Comparison of ENCODE assay signal across 8 cellular contexts in genomic region chr20:36604952-36605308, GRCh38. TPM values are rescaled to one million over a fixed set of nuclear protein-coding genes. Genes with fewer than 3 reads are reported as not detected.
A peak's percentile ranks its signal among the peaks of the same experiment; 100 is the strongest.
DNase-seq lines count a peak whose midpoint lies in the region; ATAC-seq, FAIRE-seq and TF ChIP-seq lines count a peak whose summit lies in the region.

No MANE protein-coding gene starts in this region.

- H2BK15ac ChIP-seq in mesenchymal stem cell (ENCODE audit: low read depth, poor library complexity, severe bottlenecking): no peak overlapping the region

- H3K27ac Mint-ChIP-seq in stimulated activated naive CD8-positive, alpha-beta T cell treated with anti-CD3 and anti-CD28 coated beads, Interleukin-15, amount 100 ng/mL, for 72 hours: peak overlapping the region; percentile 91 to 96

- H3K4me2 ChIP-seq in BLaER1 treated with 17β-estradiol and CSF1 and Interleukin-3, amounts not matched to agents 10 nM and 100 nM: peak overlapping the region; percentile 78 to 94 (median 88)
- H3K4me2 ChIP-seq in SK-N-SH: peak overlapping the region; percentile 85; the same call in 1 of the 2 replicates
- peak overlapping the region; percentile 61 for H3K4me2 ChIP-seq in mesenchymal stem cell (ENCODE audit: low read length, poor library complexity, severe bottlenecking)

- peaks cover 22 to 27% (median 26%) of the 10 kb centered on the region in 11 experiments for H3K36me3 ChIP-seq in BLaER1 treated with 17β-estradiol and CSF1 and Interleukin-3, amounts not matched to agents 10 nM and 100 nM
- H3K36me3 ChIP-seq in SK-N-SH (replicated peaks in 1 of 2; ENCODE audit: control insufficient read depth in 1 of 2, insufficient read depth in 2 of 2, low read length in 1 of 2) (peaks cover 10 to 21% of the 10 kb centered on the region in 2 experiments), bronchial epithelial cell (ENCODE audit: control insufficient read depth, insufficient read depth, low read length) (peaks cover 11% of the 10 kb centered on the region), mesenchymal stem cell (ENCODE audit: control insufficient read depth in 1 of 2, insufficient read depth in 2 of 2, low read depth in 1 of 2, low read length in 2 of 2) (peaks cover 23 to 25% of the 10 kb centered on the region in 2 experiments)

- no peak overlapping the region for H2AK5ac ChIP-seq in mesenchymal stem cell (ENCODE audit: low read length, severe bottlenecking)

- no peak overlapping the region for H3K23ac ChIP-seq in mesenchymal stem cell (ENCODE audit: low read length in 2 of 2)

- no peak overlapping the region for H3K14ac ChIP-seq in mesenchymal stem cell (ENCODE audit: low read length in 2 of 2)

- no peak for TF ChIP-seq EP300 in SK-N-SH (IDR thresholded peaks at IDR 0.05; ENCODE audit: borderline replicate concordance in 1 of 2, low read depth in 1 of 2, low read length in 1 of 2)

- TF ChIP-seq POLR2A in GM19193 (IDR thresholded peaks at IDR 0.05; ENCODE audit: extremely low read depth, insufficient read depth, insufficient read length): peak; percentile 66

- peak overlapping the region; percentile 93 to 97 for H3K4me3 Mint-ChIP-seq in stimulated activated naive CD8-positive, alpha-beta T cell treated with anti-CD3 and anti-CD28 coated beads, Interleukin-15, amount 100 ng/mL, for 72 hours

- peak overlapping the region; percentile 91 to 97 (median 94) for H3K9ac ChIP-seq in BLaER1 treated with 17β-estradiol and CSF1 and Interleukin-3, amounts not matched to agents 10 nM and 100 nM
- H3K9ac ChIP-seq in SK-N-SH (peak overlapping the region; percentile 57), mesenchymal stem cell (ENCODE audit: low read length) (peak overlapping the region; percentile 92)

- peaks cover 1% of the 10 kb centered on the region for H3K79me1 ChIP-seq in mesenchymal stem cell (replicated peaks; ENCODE audit: low read length, poor library complexity, severe bottlenecking)

- TF ChIP-seq RAD21 in SK-N-SH (IDR thresholded peaks at IDR 0.05; ENCODE audit: low read length): no peak

- H3K4me1 ChIP-seq in BLaER1 treated with 17β-estradiol and CSF1 and Interleukin-3, amounts not matched to agents 10 nM and 100 nM: peaks cover 47 to 60% (median 54%) of the 10 kb centered on the region in 10 experiments
- H3K4me1 ChIP-seq in SK-N-SH (ENCODE audit: control insufficient read depth in 1 of 2, insufficient read depth in 2 of 2, low read depth in 1 of 2, low read length in 1 of 2): peaks cover 4 to 12% of the 10 kb centered on the region in 2 experiments; a peak in 1 of 4 replicates
- H3K4me1 ChIP-seq in mesenchymal stem cell (ENCODE audit: control insufficient read depth, insufficient read depth, low read depth, low read length): peaks cover 9% of the 10 kb centered on the region

- peaks cover 16 to 41% (median 37%) of the 10 kb centered on the region in 11 experiments; a peak in 18 of 22 replicates for H4K20me1 ChIP-seq in BLaER1 treated with 17β-estradiol and CSF1 and Interleukin-3, amounts not matched to agents 10 nM and 100 nM
- peaks cover 18% of the 10 kb centered on the region; the same call in 1 of the 2 replicates for H4K20me1 ChIP-seq in SK-N-SH (ENCODE audit: insufficient read depth)

- H3K4ac ChIP-seq in mesenchymal stem cell (ENCODE audit: low read depth in 1 of 2, low read length in 2 of 2): peak overlapping the region; percentile 57 to 95

- peak overlapping the region; percentile 99 for H2AFZ ChIP-seq in SK-N-SH (ENCODE audit: low read depth)
- peak overlapping the region; percentile 33 for H2AFZ ChIP-seq in mesenchymal stem cell (ENCODE audit: low read depth, low read length)

- H3K4me1 Mint-ChIP-seq in stimulated activated naive CD8-positive, alpha-beta T cell treated with anti-CD3 and anti-CD28 coated beads, Interleukin-15, amount 100 ng/mL, for 72 hours: peaks cover 42% of the 10 kb centered on the region

- H3K79me2 ChIP-seq in SK-N-SH (ENCODE audit: insufficient read depth): peaks cover 38% of the 10 kb centered on the region

- CTCF ChIA-PET in SK-N-SH (lab: Yijun Ruan, JAX): interaction anchor here (0.6 to 3.9 kb wide), 28 partner anchors 8 to 1156 kb away, joined by 3 to 37 read pairs (median 4); partner anchors contain the start of genes DSN1, MYL9, NDRG3 and TGIF2

- peak; percentile 29 for ATAC-seq in HG03280 (IDR thresholded peaks at IDR 0.05; ENCODE audit: unreplicated experiment)
- peak; percentile 53 for ATAC-seq in stimulated activated naive CD8-positive, alpha-beta T cell treated with anti-CD3 and anti-CD28 coated beads, Interleukin-15, amount 100 ng/mL, for 72 hours

- no peaks in the 10 kb centered on the region for H3K9me3 ChIP-seq in BLaER1 treated with 17β-estradiol and CSF1 and Interleukin-3, amounts not matched to agents 10 nM and 100 nM (replicated peaks in 1 of 11)
- H3K9me3 ChIP-seq in SK-N-SH (no peaks in the 10 kb centered on the region), mesenchymal stem cell (ENCODE audit: control insufficient read depth, low read length) (no peaks in the 10 kb centered on the region)

- H3K27ac ChIP-seq in BLaER1 treated with 17β-estradiol and CSF1 and Interleukin-3, amounts not matched to agents 10 nM and 100 nM: peak overlapping the region; percentile 78 to 95 (median 91)
- H3K27ac ChIP-seq in SK-N-SH (ENCODE audit: low read depth in 2 of 2, low read length in 1 of 2) (peak overlapping the region; percentile 56 to 64), mesenchymal stem cell (ENCODE audit: low read length, poor library complexity, severe bottlenecking) (no peak overlapping the region)

- H2BK120ac ChIP-seq in mesenchymal stem cell (ENCODE audit: low read depth, low read length): no peak overlapping the region

- H3K9me2 ChIP-seq in SK-N-SH: no peaks in the 10 kb centered on the region

- TF ChIP-seq CTCF in SK-N-SH (IDR thresholded peaks at IDR 0.05): no peak
- no peak for TF ChIP-seq CTCF in bronchial epithelial cell (IDR thresholded peaks at IDR 0.05; ENCODE audit: insufficient read depth, low read length, severe bottlenecking)

- POLR2A ChIA-PET in SK-N-SH (lab: Yijun Ruan, JAX): interaction anchor here (0.7 to 1.4 kb wide), 4 partner anchors 29 to 150 kb away, joined by 3 to 6 read pairs (median 4); partner anchors contain the start of gene NDRG3

- 59% methylated on average over 7 of the region's 14 CpGs for WGBS in SK-N-SH (ENCODE audit: low lambda C conversion rate)
- WGBS in mesenchymal stem cell: 94% methylated on average over 12 of the region's 14 CpGs

- no peaks in the 10 kb centered on the region for H3K27me3 Mint-ChIP-seq in stimulated activated naive CD8-positive, alpha-beta T cell treated with anti-CD3 and anti-CD28 coated beads, Interleukin-15, amount 100 ng/mL, for 72 hours

- peak overlapping the region; percentile 55 to 63 for H3K18ac ChIP-seq in mesenchymal stem cell (ENCODE audit: low read depth in 1 of 2, low read length in 2 of 2)

- H4K8ac ChIP-seq in mesenchymal stem cell (ENCODE audit: low read length): peak overlapping the region; percentile 99

- no peak overlapping the region for H4K91ac ChIP-seq in mesenchymal stem cell (ENCODE audit: low read length)

- H3K9me3 Mint-ChIP-seq in stimulated activated naive CD8-positive, alpha-beta T cell treated with anti-CD3 and anti-CD28 coated beads, Interleukin-15, amount 100 ng/mL, for 72 hours: no peaks in the 10 kb centered on the region

- no peaks in the 10 kb centered on the region for H3K27me3 ChIP-seq in BLaER1 treated with 17β-estradiol and CSF1 and Interleukin-3, amounts not matched to agents 10 nM and 100 nM
- no peaks in the 10 kb centered on the region for H3K27me3 ChIP-seq in SK-N-SH (ENCODE audit: insufficient read depth)
- no peaks in the 10 kb centered on the region for H3K27me3 ChIP-seq in bronchial epithelial cell (ENCODE audit: control insufficient read depth, insufficient read depth, low read length)
- no peaks in the 10 kb centered on the region for H3K27me3 ChIP-seq in mesenchymal stem cell (ENCODE audit: control insufficient read depth in 1 of 2, insufficient read depth in 1 of 2, low read length in 2 of 2)

- no peak overlapping the region for H2BK5ac ChIP-seq in mesenchymal stem cell (ENCODE audit: low read depth, low read length, poor library complexity, severe bottlenecking)

- DNase-seq in SK-N-SH (peak; percentile 26), bronchial epithelial cell (ENCODE audit: low read depth) (no peak), mesenchymal stem cell (no peak), NCI-H2196 (lab: John Stamatoyannopoulos, UW; ENCODE audit: unreplicated experiment) (no peak)
- peak in 1 of 2 donors; percentile 62 for DNase-seq in stimulated activated naive CD8-positive, alpha-beta T cell treated with anti-CD3 and anti-CD28 coated beads, Interleukin-15, amount 100 ng/mL, for 72 hours

- H2BK12ac ChIP-seq in mesenchymal stem cell (ENCODE audit: low read length in 2 of 2): no peak overlapping the region

- FAIRE-seq in bronchial epithelial cell (lab: Jason Lieb, UNC): no peak

- peak overlapping the region; percentile 81 to 100 (median 92) for H3K4me3 ChIP-seq in BLaER1 treated with 17β-estradiol and CSF1 and Interleukin-3, amounts not matched to agents 10 nM and 100 nM
- H3K4me3 ChIP-seq in SK-N-SH (ENCODE audit: low read depth in 2 of 2, low read length in 1 of 2) (peak overlapping the region; percentile 19 to 99; a peak in 3 of 4 replicates), bronchial epithelial cell (ENCODE audit: low read depth, low read length) (peak overlapping the region; percentile 20), mesenchymal stem cell (ENCODE audit: insufficient read depth in 1 of 2, low read depth in 1 of 2, low read length in 2 of 2) (peak overlapping the region in 1 of 2 experiments; percentile 99)

- H3F3A ChIP-seq in SK-N-SH (replicated peaks; ENCODE audit: insufficient read depth): no peaks in the 10 kb centered on the region

TF ChIP-seq in SK-N-SH, 30 proteins besides CTCF, POLR2A, EP300 and RAD21 (continues in another document):
- TF ChIP-seq SMC3 (IDR thresholded peaks at IDR 0.05; ENCODE audit: low read depth, low read length) (no peak), FOXJ3 (CRISPR knock-in tag; IDR thresholded peaks at IDR 0.05) (no peak), FOXM1 (IDR thresholded peaks at IDR 0.05; ENCODE audit: low read depth) (no peak)

RNA-seq across cellular contexts. Expression of gene RAB5IF, which starts 0.6 kb away (rescaled TPM):
- 91.1 and 108 TPM in 2 replicates for polyA plus RNA-seq in SK-N-SH (2012; rRNA removed)
- 117 and 118 TPM in 2 replicates for polyA plus RNA-seq in SK-N-SH (2012; cell fraction: cytosol; rRNA removed)
- polyA plus RNA-seq in SK-N-SH (2012; cell fraction: nucleus; rRNA removed): 46.3 and 65.7 TPM in 2 replicates
- total RNA-seq in bronchial epithelial cell: 105 and 120 TPM in 2 replicates
- 138 TPM for polyA plus RNA-seq in mesenchymal stem cell (2013, experiment 1 of 2)
- polyA plus RNA-seq in mesenchymal stem cell (2013, experiment 2 of 2): 147 TPM

RNA-seq across cellular contexts. Expression of gene TGIF2, which starts 31.5 kb away (rescaled TPM):
- polyA plus RNA-seq in SK-N-SH (2012; rRNA removed): 10.3 and 10.8 TPM in 2 replicates
- polyA plus RNA-seq in SK-N-SH (2012; cell fraction: cytosol; rRNA removed): 9.4 and 11.0 TPM in 2 replicates
- 8.9 and 12.7 TPM in 2 replicates for polyA plus RNA-seq in SK-N-SH (2012; cell fraction: nucleus; rRNA removed)
- total RNA-seq in bronchial epithelial cell: 1.9 and 8.2 TPM in 2 replicates
- 16.5 TPM for polyA plus RNA-seq in mesenchymal stem cell (2013, experiment 1 of 2)
- polyA plus RNA-seq in mesenchymal stem cell (2013, experiment 2 of 2): 16.7 TPM

RNA-seq across cellular contexts. Expression of gene SLA2, which starts 41.1 kb away (rescaled TPM):
- 0.03 TPM in 1 of 2 replicates, not detected in the other for polyA plus RNA-seq in SK-N-SH (2012; rRNA removed)
- polyA plus RNA-seq in SK-N-SH (2012; cell fraction: cytosol; rRNA removed): 0.03 TPM in 1 of 2 replicates, not detected in the other
- 0.08 and 0.14 TPM in 2 replicates for polyA plus RNA-seq in SK-N-SH (2012; cell fraction: nucleus; rRNA removed)
- not detected in 2 replicates for total RNA-seq in bronchial epithelial cell
- polyA plus RNA-seq in mesenchymal stem cell (2013, experiment 1 of 2): not detected
- polyA plus RNA-seq in mesenchymal stem cell (2013, experiment 2 of 2): not detected
